ENCODE assay signal across 9 cellular contexts in the genomic region with DNA sequence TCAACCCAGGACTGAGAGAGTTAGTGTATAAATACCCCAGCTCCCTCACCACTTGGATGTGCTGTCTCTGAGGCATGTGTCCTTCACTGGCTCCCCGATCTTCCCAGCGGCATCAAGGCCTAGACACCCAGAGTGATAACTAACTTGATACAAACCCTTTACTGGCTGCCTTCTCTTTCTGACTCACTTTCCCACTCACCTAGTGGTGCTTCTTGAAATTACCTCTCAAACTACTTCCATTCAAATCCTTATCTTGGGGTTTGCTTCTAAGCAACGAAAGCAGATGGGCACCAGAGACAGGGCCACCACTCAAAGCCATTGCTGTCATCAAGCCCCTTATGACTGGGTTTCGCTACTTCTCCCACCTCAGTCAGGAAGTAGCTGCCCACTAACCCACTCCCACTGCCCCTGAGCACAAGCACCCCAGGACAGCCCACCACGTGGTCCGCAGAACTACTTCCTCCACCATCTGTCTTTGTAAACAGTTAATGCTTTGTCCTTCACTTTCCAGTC. TPM values are rescaled to one million over a fixed set of nuclear protein-coding genes. Genes with fewer than 3 reads are reported as not detected.
DNase-seq lines count a peak whose midpoint lies in the region; ATAC-seq and TF ChIP-seq lines count a peak whose summit lies in the region.
"Had no signal": no experiment of that assay in that cellular context is flagged by ENCODE, and none has a peak within 500 bp of the region (broad histone marks: within the 10 kb centered on the region; RNA-seq: fewer than 3 reads in every experiment).

No MANE protein-coding gene starts in this region.

- H3K4me1 ChIP-seq in neural progenitor cell = peaks cover 8% of the 10 kb centered on the region

- no peak overlapping the region for H3K9ac ChIP-seq in neural progenitor cell

- H3F3A ChIP-seq in neural progenitor cell (ENCODE audit: low read depth) = no peaks in the 10 kb centered on the region

- DNase-seq in Calu3 = no peak
- peak; percentile 10 for DNase-seq in activated B cell treated with CpG ODN at 0.5 μM for 24 hours
- DNase-seq in neural progenitor cell (ENCODE audit: low spot score) = no peak
- no peak for DNase-seq in AG20443 (ENCODE audit: low spot score)
- DNase-seq: nephron progenitor cell had no signal

- no peaks in the 10 kb centered on the region for H3K36me3 ChIP-seq in neural progenitor cell

- H3K9me3 Mint-ChIP-seq in Calu3 (ENCODE audit: low read depth, unreplicated experiment) (peaks cover 3% of the 10 kb centered on the region), activated B cell treated with CpG ODN at 0.5 μM for 24 hours (peaks cover 11% of the 10 kb centered on the region), neural progenitor cell (peaks cover 8% of the 10 kb centered on the region)

- no peak for ATAC-seq in activated B cell treated with CpG ODN at 0.5 μM for 24 hours (ENCODE audit: low read depth)
- no peak for ATAC-seq in HG03432 (IDR thresholded peaks at IDR 0.05; ENCODE audit: unreplicated experiment)
- no peak for ATAC-seq in GM21381 (IDR thresholded peaks at IDR 0.05; ENCODE audit: unreplicated experiment)
- ATAC-seq: activated T-helper 17 cell treated with anti-CD3 and anti-CD28 coated beads, Interleukin-2, amount 50 U/mL, for 72 hours had no signal

- no peaks in the 10 kb centered on the region for H3K9me3 ChIP-seq in neural progenitor cell (ENCODE audit: low read depth)

- no peaks in the 10 kb centered on the region for H4K20me1 ChIP-seq in neural progenitor cell (ENCODE audit: low read depth)

- H3K79me2 ChIP-seq in neural progenitor cell (ENCODE audit: low read depth) = no peaks in the 10 kb centered on the region

- H3K4me1 Mint-ChIP-seq in Calu3 (ENCODE audit: low read depth, unreplicated experiment) (peaks cover 41% of the 10 kb centered on the region), activated B cell treated with CpG ODN at 0.5 μM for 24 hours (peaks cover 19% of the 10 kb centered on the region), neural progenitor cell (peaks cover 46% of the 10 kb centered on the region)

- H3K27me3 Mint-ChIP-seq in Calu3 (ENCODE audit: unreplicated experiment) (no peaks in the 10 kb centered on the region), activated B cell treated with CpG ODN at 0.5 μM for 24 hours (no peaks in the 10 kb centered on the region), neural progenitor cell (ENCODE audit: insufficient read depth, low read depth) (peaks cover 7% of the 10 kb centered on the region)
- H3K27me3 Mint-ChIP-seq: activated T-helper 17 cell treated with anti-CD3 and anti-CD28 coated beads, Interleukin-2, amount 50 U/mL, for 72 hours had no signal

- no peak for TF ChIP-seq CTCF in Calu3 (IDR thresholded peaks at IDR 0.05; ENCODE audit: unreplicated experiment)
- peak; percentile 12; the same call in 1 of the 2 replicates for TF ChIP-seq CTCF in GM12874 (IDR thresholded peaks at IDR 0.05; ENCODE audit: insufficient read depth, low read depth, low read length)
- no peak for TF ChIP-seq CTCF in activated B cell treated with CpG ODN at 0.5 μM for 24 hours (IDR thresholded peaks at IDR 0.05)
- TF ChIP-seq CTCF in neural progenitor cell (IDR thresholded peaks at IDR 0.05) = peak; percentile 33

- POLR2A ChIA-PET in activated B cell treated with CpG ODN at 0.5 μM for 24 hours (lab: Charles Lee) = interaction anchor here (2.0 kb wide), 1 partner anchor 10 kb away, joined by 8 read pairs; no protein-coding TSS in a partner anchor

- H3K4me3 Mint-ChIP-seq in Calu3 (ENCODE audit: low read depth, unreplicated experiment) = no peak overlapping the region
- H3K4me3 Mint-ChIP-seq in activated B cell treated with CpG ODN at 0.5 μM for 24 hours = no peak overlapping the region
- no peak overlapping the region for H3K4me3 Mint-ChIP-seq in neural progenitor cell
- H3K4me3 Mint-ChIP-seq: activated T-helper 17 cell treated with anti-CD3 and anti-CD28 coated beads, Interleukin-2, amount 50 U/mL, for 72 hours; nephron progenitor cell had no signal

- H3K27me3 ChIP-seq in neural progenitor cell = no peaks in the 10 kb centered on the region

- H3K27ac ChIP-seq in neural progenitor cell = no peak overlapping the region

- peaks cover 8% of the 10 kb centered on the region for H3K36me3 Mint-ChIP-seq in Calu3 (ENCODE audit: insufficient read depth, unreplicated experiment)
- H3K36me3 Mint-ChIP-seq in activated B cell treated with CpG ODN at 0.5 μM for 24 hours (ENCODE audit: low read depth) = no peaks in the 10 kb centered on the region
- H3K36me3 Mint-ChIP-seq in neural progenitor cell = no peaks in the 10 kb centered on the region

- intact Hi-C loops in Calu3 (cut with micrococcal nuclease; ENCODE audit: unreplicated experiment) = no loop called here
- intact Hi-C loops in activated B cell treated with CpG ODN at 0.5 μM for 24 hours (cut with micrococcal nuclease) = no loop called here

- BruUV-seq in Calu3 (replicated peaks; lab: Mats Ljungman, UMichigan) = no TSS peak

- H3K4me3 ChIP-seq in neural progenitor cell = no peak overlapping the region

- H2AFZ ChIP-seq in neural progenitor cell (replicated peaks) = no peak overlapping the region

- peak overlapping the region; percentile 66 for H3K27ac Mint-ChIP-seq in Calu3 (ENCODE audit: unreplicated experiment)
- H3K27ac Mint-ChIP-seq in activated B cell treated with CpG ODN at 0.5 μM for 24 hours = no peak overlapping the region
- H3K27ac Mint-ChIP-seq in neural progenitor cell = no peak overlapping the region
- H3K27ac Mint-ChIP-seq: nephron progenitor cell had no signal

- no peak overlapping the region for H3K4me2 ChIP-seq in neural progenitor cell

- CTCF ChIA-PET in Calu3 (lab: Charles Lee) = interaction anchor here (1.7 kb wide), 1 partner anchor 8 kb away, joined by 3 read pairs; no protein-coding TSS in a partner anchor
- CTCF ChIA-PET in activated B cell treated with CpG ODN at 0.5 μM for 24 hours (lab: Charles Lee) = no interaction called here

RNA-seq across cellular contexts. Expression of a gene that starts 17.2 kb away (rescaled TPM):
- total RNA-seq in Calu3 (2022) = 208 and 240 TPM in 2 replicates
- total RNA-seq in activated B cell treated with CpG ODN at 0.5 μM for 24 hours = 814 and 884 TPM in 2 replicates
- 42.9 and 95.5 TPM in 2 replicates for total RNA-seq in neural progenitor cell (ENCODE audit: low replicate concordance)

Comparison
In these comparisons a context has a peak if more than half of its experiments do, and no peak if none do; other contexts are left out.
1. CTCF ChIP-seq: peak in GM12874 (single experiment) and neural progenitor cell (single experiment); none in Calu3 (single experiment) and activated B cell treated with CpG ODN at 0.5 μM for 24 hours (single experiment).